In genomic region chr20:48823960-48824497, GRCh38 we compare ENCODE assay signal across 8 cellular contexts. TPM values are rescaled to one million over a fixed set of nuclear protein-coding genes. Genes with fewer than 3 reads are reported as not detected.
DNase-seq lines count a peak whose midpoint lies in the region; ATAC-seq and TF ChIP-seq lines count a peak whose summit lies in the region.

No MANE protein-coding gene starts in this region.

- H3K27ac ChIP-seq in endodermal cell (ENCODE audit: low read depth, low read length): no peak overlapping the region

- peaks cover 27% of the 10 kb centered on the region for H3K36me3 Mint-ChIP-seq in endodermal cell (ENCODE audit: low read depth)

- 72 to 92% methylated on average over 6 to 8 of the region's 8 CpGs for WGBS in endodermal cell (ENCODE audit: insufficient coverage in 1 of 2, insufficient read length in 1 of 2), 2 experiments

- H3K36me3 ChIP-seq in endodermal cell (ENCODE audit: control insufficient read depth, insufficient read depth, low read length): peaks cover 12% of the 10 kb centered on the region

- H3K4me1 Mint-ChIP-seq in endodermal cell: peaks cover 34% of the 10 kb centered on the region

- no peaks in the 10 kb centered on the region for H3K9me3 ChIP-seq in endodermal cell (ENCODE audit: control insufficient read depth, low read length)

- H3K4me1 ChIP-seq in endodermal cell (ENCODE audit: control insufficient read depth, insufficient read depth, low read length): peaks cover 18% of the 10 kb centered on the region

- no peak overlapping the region for H3K9ac ChIP-seq in endodermal cell (ENCODE audit: extremely low read depth, low read length, poor library complexity, severe bottlenecking)

- no peak overlapping the region for H3K27ac Mint-ChIP-seq in endodermal cell

- TF ChIP-seq CTCF in endodermal cell (conservative IDR thresholded peaks at IDR 0.05): no peak

- peaks cover 11% of the 10 kb centered on the region for H3K27me3 Mint-ChIP-seq in endodermal cell (ENCODE audit: insufficient read depth)

- H3K4me3 Mint-ChIP-seq in endodermal cell: no peak overlapping the region

- no peaks in the 10 kb centered on the region for H3K9me3 Mint-ChIP-seq in endodermal cell

- peak overlapping the region; percentile 96 for H3K4me3 ChIP-seq in endodermal cell (ENCODE audit: low read length)

- peak; percentile 22 to 33 for DNase-seq in AML-193 (lab: John Stamatoyannopoulos, UW)
- DNase-seq in activated CD4-positive, alpha-beta T cell treated with anti-CD3 and anti-CD28 coated beads for 24 hours (ENCODE audit: low read depth in 2 of 2): peak; percentile 38 to 49
- no peak for DNase-seq in endodermal cell
- peak; percentile 30 to 53 for DNase-seq in stimulated activated CD4-positive, alpha-beta T cell treated with anti-CD3 and anti-CD28 coated beads, Interleukin-12 subunit alpha, Interleukin-12 subunit beta, amount 100 ng/mL, for 24 hours (ENCODE audit: low read depth in 2 of 2)
- DNase-seq in HUDEP-2 (lab: John Stamatoyannopoulos, UW; ENCODE audit: unreplicated experiment in 76 of 76): no peak
- no peak for DNase-seq in COLO829 (ENCODE audit: low spot score)
- DNase-seq in DMS 273 treated with DMSO at 0.1 percent for 48 hours (lab: John Stamatoyannopoulos, UW): no peak

- H3K27me3 ChIP-seq in endodermal cell (ENCODE audit: control insufficient read depth, insufficient read depth, low read length, poor library complexity, severe bottlenecking): no peaks in the 10 kb centered on the region

- peak; percentile 33 for ATAC-seq in HG02885 (IDR thresholded peaks at IDR 0.05; ENCODE audit: poor library complexity, unreplicated experiment)

RNA-seq across cellular contexts. Expression of gene PREX1, which starts 3.8 kb away (rescaled TPM):
- total RNA-seq in endodermal cell: 10 to 100 TPM; 65.3 to 70.5 TPM
- polyA plus RNA-seq in endodermal cell (2013, experiment 1 of 2): 74.2 TPM
- polyA plus RNA-seq in endodermal cell (2013, experiment 2 of 2): 71.0 TPM

Comparison
In these comparisons a context has a peak if more than half of its experiments do, and no peak if none do; other contexts are left out.
1. DNase-seq: peak in AML-193 (2 of 2), activated CD4-positive, alpha-beta T cell treated with anti-CD3 and anti-CD28 coated beads for 24 hours (2 of 2) and stimulated activated CD4-positive, alpha-beta T cell treated with anti-CD3 and anti-CD28 coated beads, Interleukin-12 subunit alpha, Interleukin-12 subunit beta, amount 100 ng/mL, for 24 hours (2 of 2); none in endodermal cell (single experiment), HUDEP-2 (0 of 76), COLO829 (single experiment) and DMS 273 treated with DMSO at 0.1 percent for 48 hours (single experiment).